ENCODE assay signal across 26 cellular contexts in the genomic region with DNA sequence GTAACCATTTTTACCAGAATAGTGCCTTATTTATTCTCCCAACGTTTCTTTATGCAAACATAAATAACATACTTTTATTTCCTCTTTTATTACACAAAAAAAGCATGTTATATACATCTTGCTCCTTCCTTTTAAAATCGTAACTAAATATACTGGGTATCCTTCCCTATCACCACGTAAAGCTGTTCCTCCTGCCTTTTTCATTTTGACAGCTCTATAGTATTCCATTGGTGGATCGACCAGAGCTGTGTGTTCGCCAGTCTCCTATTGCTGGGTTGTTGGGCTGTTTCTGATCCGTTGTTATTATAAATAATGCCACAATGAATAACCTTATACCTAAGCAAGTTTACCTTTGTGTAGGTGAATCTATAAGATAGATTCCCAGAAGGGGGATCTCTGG.
"Had no signal": no experiment of that assay in that cellular context is flagged by ENCODE, and none has a peak within 500 bp of the region (broad histone marks: within the 10 kb centered on the region; RNA-seq: fewer than 3 reads in every experiment).

No MANE protein-coding gene starts in this region.

- DNase-seq: activated B cell treated with CpG ODN at 0.5 μM for 24 hours; activated CD4-positive, alpha-beta T cell treated with anti-CD3 and anti-CD28 coated beads, Interleukin-2, amount 50 U/mL, for 1 hour; activated CD8-positive, alpha-beta T cell treated with anti-CD3 and anti-CD28 coated beads for 36 hours; activated naive CD4-positive, alpha-beta T cell; activated naive CD8-positive, alpha-beta T cell treated with anti-CD3 and anti-CD28 coated beads for 36 hours; activated T-cell treated with anti-CD3 and anti-CD28 coated beads for 4 hours; activated T-cell treated with anti-CD3 and anti-CD28 coated beads, Interleukin-2, amount 50 U/mL, for 72 hours; caudate nucleus; foreskin fibroblast; heart left ventricle; hypothalamus; immature natural killer cell; kidney; left colon; mammary epithelial cell; midbrain; naive thymus-derived CD8-positive, alpha-beta T cell; right cardiac atrium; stimulated activated CD4-positive, alpha-beta T cell treated with anti-CD3 and anti-CD28 coated beads, Interleukin-15, amount 100 ng/mL, for 24 hours; stimulated activated CD4-positive, alpha-beta T cell treated with anti-CD3 and anti-CD28 coated beads, Interleukin-2, amount 100 ng/mL, for 24 hours; stimulated activated naive B cell treated with anti-CD40 and anti-IgM and Interleukin-4, amounts not matched to agents 10 μg/mL and 1 μg/mL and 100 μg/mL, for 72 hours; stomach had no signal

- H3K9me3 Mint-ChIP-seq: activated B cell treated with CpG ODN at 0.5 μM for 24 hours; activated CD8-positive, alpha-beta T cell treated with anti-CD3 and anti-CD28 coated beads for 36 hours; activated naive CD8-positive, alpha-beta T cell treated with anti-CD3 and anti-CD28 coated beads for 36 hours; activated T-cell treated with anti-CD3 and anti-CD28 coated beads, Interleukin-2, amount 50 U/mL, for 72 hours; immature natural killer cell; naive thymus-derived CD8-positive, alpha-beta T cell; stimulated activated naive B cell treated with anti-CD40 and anti-IgM and Interleukin-4, amounts not matched to agents 10 μg/mL and 1 μg/mL and 100 μg/mL, for 72 hours; T-helper 2 cell treated with Interferon-gamma antibody and Interleukin-4, amounts not matched to agents 5 μg/mL and 100 μg/mL, for 36 hours had no signal

- H3K27me3 ChIP-seq: heart left ventricle, stomach, tibial nerve had no signal

- H3K9me3 ChIP-seq: heart left ventricle, stomach, tibial nerve had no signal

- H3K36me3 Mint-ChIP-seq: activated naive CD8-positive, alpha-beta T cell treated with anti-CD3 and anti-CD28 coated beads for 36 hours; immature natural killer cell; naive thymus-derived CD8-positive, alpha-beta T cell; stimulated activated naive B cell treated with anti-CD40 and anti-IgM and Interleukin-4, amounts not matched to agents 10 μg/mL and 1 μg/mL and 100 μg/mL, for 72 hours had no signal

- H3K4me3 Mint-ChIP-seq: activated B cell treated with CpG ODN at 0.5 μM for 24 hours; activated CD8-positive, alpha-beta T cell treated with anti-CD3 and anti-CD28 coated beads for 36 hours; activated naive CD8-positive, alpha-beta T cell treated with anti-CD3 and anti-CD28 coated beads for 36 hours; activated T-cell treated with anti-CD3 and anti-CD28 coated beads, Interleukin-2, amount 50 U/mL, for 72 hours; immature natural killer cell; naive thymus-derived CD8-positive, alpha-beta T cell; stimulated activated naive B cell treated with anti-CD40 and anti-IgM and Interleukin-4, amounts not matched to agents 10 μg/mL and 1 μg/mL and 100 μg/mL, for 72 hours; T-helper 2 cell treated with Interferon-gamma antibody and Interleukin-4, amounts not matched to agents 5 μg/mL and 100 μg/mL, for 36 hours had no signal

- ATAC-seq: activated CD8-positive, alpha-beta T cell treated with anti-CD3 and anti-CD28 coated beads for 36 hours; activated T-cell treated with anti-CD3 and anti-CD28 coated beads, Interleukin-2, amount 50 U/mL, for 72 hours; esophagus mucosa; heart left ventricle; left colon; naive thymus-derived CD8-positive, alpha-beta T cell; right cardiac atrium; stimulated activated naive B cell treated with anti-CD40 and anti-IgM and Interleukin-4, amounts not matched to agents 10 μg/mL and 1 μg/mL and 100 μg/mL, for 72 hours had no signal

- H3K27me3 Mint-ChIP-seq: activated CD8-positive, alpha-beta T cell treated with anti-CD3 and anti-CD28 coated beads for 36 hours; activated naive CD8-positive, alpha-beta T cell treated with anti-CD3 and anti-CD28 coated beads for 36 hours; naive thymus-derived CD8-positive, alpha-beta T cell; stimulated activated naive B cell treated with anti-CD40 and anti-IgM and Interleukin-4, amounts not matched to agents 10 μg/mL and 1 μg/mL and 100 μg/mL, for 72 hours had no signal

- H3K36me3 ChIP-seq: heart left ventricle, stomach, tibial nerve had no signal

- H3K27ac Mint-ChIP-seq: activated B cell treated with CpG ODN at 0.5 μM for 24 hours; activated CD8-positive, alpha-beta T cell treated with anti-CD3 and anti-CD28 coated beads for 36 hours; activated naive CD8-positive, alpha-beta T cell treated with anti-CD3 and anti-CD28 coated beads for 36 hours; activated T-cell treated with anti-CD3 and anti-CD28 coated beads, Interleukin-2, amount 50 U/mL, for 72 hours; stimulated activated naive B cell treated with anti-CD40 and anti-IgM and Interleukin-4, amounts not matched to agents 10 μg/mL and 1 μg/mL and 100 μg/mL, for 72 hours; T-helper 2 cell treated with Interferon-gamma antibody and Interleukin-4, amounts not matched to agents 5 μg/mL and 100 μg/mL, for 36 hours had no signal

- FAIRE-seq: astrocyte, kidney had no signal

- H3K4me3 ChIP-seq: heart left ventricle, stomach, tibial nerve had no signal
